29 cellular contexts compared by ENCODE assay signal in the genomic region with DNA sequence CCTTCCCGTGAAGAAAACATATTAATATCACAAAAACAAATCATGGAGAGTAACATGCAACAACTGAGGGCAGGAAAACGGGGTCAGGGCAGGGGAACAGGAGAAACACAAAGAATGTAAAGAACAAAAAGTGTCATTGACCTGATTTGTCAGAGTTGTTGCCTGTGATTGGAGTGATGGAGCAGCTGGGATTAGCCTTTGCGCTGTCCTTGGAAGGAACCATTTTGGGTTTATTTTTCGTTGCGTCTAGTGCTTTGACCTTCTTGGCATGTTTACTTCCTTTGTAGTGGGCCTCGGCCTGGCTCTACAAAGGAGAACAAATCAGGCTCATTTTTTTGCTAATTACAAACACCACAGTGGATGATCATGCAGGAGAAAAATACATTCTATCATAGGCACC.
DNase-seq lines count a peak whose midpoint lies in the region; ATAC-seq, FAIRE-seq and TF ChIP-seq lines count a peak whose summit lies in the region.
"Had no signal": no experiment of that assay in that cellular context is flagged by ENCODE, and none has a peak within 500 bp of the region (broad histone marks: within the 10 kb centered on the region; RNA-seq: fewer than 3 reads in every experiment).

No MANE protein-coding gene starts in this region.

- no peaks in the 10 kb centered on the region for H3K9me1 ChIP-seq in endothelial cell of umbilical vein (replicated peaks; ENCODE audit: control insufficient read depth, extremely low read depth, insufficient read depth, low read length)

- H3K9me3 ChIP-seq in H1 (ENCODE audit: insufficient read depth in 2 of 2, low read depth in 1 of 2, low read length in 1 of 2) (no peaks in the 10 kb centered on the region), endothelial cell of umbilical vein (replicated peaks; ENCODE audit: control insufficient read depth, insufficient read depth, low read length) (no peaks in the 10 kb centered on the region)
- H3K9me3 ChIP-seq: BE2C, BLaER1 had no signal

- CTCF ChIA-PET in H1 (lab: Charles Lee; ENCODE audit: partially characterized antibody) (no interaction called here), endothelial cell of umbilical vein (lab: Charles Lee) (no interaction called here), HEK293T (lab: Yijun Ruan, JAX) (no interaction called here)

- H2BK5ac ChIP-seq in H1 (ENCODE audit: low read depth, low read length), result no peak overlapping the region

- H4K91ac ChIP-seq in H1 (replicated peaks; ENCODE audit: insufficient read length, low read length), result no peak overlapping the region

- dilution Hi-C loops in endothelial cell of umbilical vein (cut with MboI; ENCODE audit: extremely low pct_ligation_motif_present, low sequenced_read_pairs), result no loop called here

- no peak overlapping the region for H3K18ac ChIP-seq in H1 (ENCODE audit: extremely low read depth, low read length)

- 87% methylated on average over 6 of the region's 6 CpGs; no CpG with 5 or more reads in 1 of the 2 experiments for WGBS in H1 (ENCODE audit: extremely low coverage in 1 of 2, insufficient coverage in 1 of 2, insufficient read length in 1 of 2, insufficient replicate concordance in 2 of 2, low coverage in 1 of 2, low lambda C conversion rate in 2 of 2, missing lambda C conversion rate in 1 of 2), 2 experiments

- no peak overlapping the region for H3K14ac ChIP-seq in H1 (ENCODE audit: insufficient read length)

- H2BK15ac ChIP-seq in H1 (ENCODE audit: low read length), result no peak overlapping the region

- POLR2A ChIA-PET in H1 (lab: Charles Lee; ENCODE audit: partially characterized antibody) (no interaction called here), endothelial cell of umbilical vein (lab: Charles Lee) (no interaction called here), HEK293T (lab: Yijun Ruan, JAX) (no interaction called here)

- H3K4me3 ChIP-seq in bronchial epithelial cell (ENCODE audit: low read depth, low read length) (no peak overlapping the region), H1 (ENCODE audit: extremely low read depth in 1 of 4, insufficient read depth in 2 of 4, low read depth in 3 of 4, low read length in 4 of 4) (no peak overlapping the region), endothelial cell of umbilical vein (replicated peaks in 1 of 3; ENCODE audit: insufficient read depth in 1 of 3, low read depth in 1 of 3, low read length in 3 of 3) (no peak overlapping the region)
- H3K4me3 ChIP-seq: BLaER1, GM12878 had no signal

- H3K9ac ChIP-seq in H1 (replicated peaks in 1 of 4; ENCODE audit: extremely low read depth in 1 of 4, low read depth in 3 of 4, low read length in 3 of 4) (no peak overlapping the region), endothelial cell of umbilical vein (replicated peaks; ENCODE audit: extremely low read depth, insufficient read depth, low read length) (no peak overlapping the region)
- H3K9ac ChIP-seq: BLaER1 had no signal

- no peaks in the 10 kb centered on the region for H4K20me1 ChIP-seq in H1 (replicated peaks in 1 of 2; ENCODE audit: control insufficient read depth in 1 of 2, insufficient read depth in 2 of 2, low read length in 2 of 2)
- H4K20me1 ChIP-seq in endothelial cell of umbilical vein (replicated peaks; ENCODE audit: control insufficient read depth, extremely low read depth, insufficient read depth, low read length), result no peaks in the 10 kb centered on the region
- H4K20me1 ChIP-seq: BLaER1 had no signal

- no peaks in the 10 kb centered on the region for H3K4me1 ChIP-seq in H1 (replicated peaks in 1 of 4; ENCODE audit: control insufficient read depth in 3 of 4, insufficient read depth in 4 of 4, low read length in 3 of 4)
- H3K4me1 ChIP-seq in endothelial cell of umbilical vein (ENCODE audit: control insufficient read depth, extremely low read depth, insufficient read depth, low read length), result peaks cover 5% of the 10 kb centered on the region
- H3K4me1 ChIP-seq: BE2C, BLaER1 had no signal

- no peak overlapping the region for H3K4ac ChIP-seq in H1 (replicated peaks; ENCODE audit: insufficient read length, low read depth, low read length)

- TF ChIP-seq EP300 in H1 (IDR thresholded peaks at IDR 0.05; ENCODE audit: borderline replicate concordance in 1 of 2, low read depth in 2 of 2, low read length in 2 of 2), result no peak

- no peak overlapping the region for H4K5ac ChIP-seq in H1 (ENCODE audit: insufficient read length, low read depth, low read length)

- no peaks in the 10 kb centered on the region for H3K79me1 ChIP-seq in H1 (ENCODE audit: low read depth, low read length)

- H3K23me2 ChIP-seq in H1 (ENCODE audit: low read depth, low read length), result no peaks in the 10 kb centered on the region

- ATAC-seq in GM18519 (IDR thresholded peaks at IDR 0.05; ENCODE audit: low FRiP score, unreplicated experiment) (no peak), GM18858 (IDR thresholded peaks at IDR 0.05; ENCODE audit: unreplicated experiment) (no peak)
- ATAC-seq: GM12878 had no signal

- H3K36me3 ChIP-seq in bronchial epithelial cell (ENCODE audit: control insufficient read depth, insufficient read depth, low read length), result no peaks in the 10 kb centered on the region
- H3K36me3 ChIP-seq in H1 (ENCODE audit: control insufficient read depth in 2 of 4, insufficient read depth in 4 of 4, low read length in 3 of 4), result no peaks in the 10 kb centered on the region
- no peaks in the 10 kb centered on the region for H3K36me3 ChIP-seq in endothelial cell of umbilical vein (ENCODE audit: control insufficient read depth in 2 of 2, extremely low read depth in 1 of 2, insufficient read depth in 2 of 2, low read length in 2 of 2)
- H3K36me3 ChIP-seq: BE2C, BLaER1 had no signal

- H3K27me3 ChIP-seq in bronchial epithelial cell (ENCODE audit: control insufficient read depth, insufficient read depth, low read length) (no peaks in the 10 kb centered on the region), H1 (replicated peaks in 1 of 4; ENCODE audit: control insufficient read depth in 3 of 4, extremely low read depth in 1 of 4, insufficient read depth in 3 of 4, low read length in 3 of 4) (no peaks in the 10 kb centered on the region), endothelial cell of umbilical vein (ENCODE audit: control insufficient read depth in 2 of 2, insufficient read depth in 2 of 2, low read length in 2 of 2) (no peaks in the 10 kb centered on the region)
- H3K27me3 ChIP-seq: BE2C, BLaER1 had no signal

- H2AK5ac ChIP-seq in H1 (ENCODE audit: low read depth, low read length), result no peak overlapping the region

- H3K56ac ChIP-seq in H1 (replicated peaks; ENCODE audit: insufficient read length, low read depth, low read length), result no peak overlapping the region

- BruUV-seq in endothelial cell of umbilical vein (replicated peaks; lab: Mats Ljungman, UMichigan), result no TSS peak

- H4K8ac ChIP-seq in H1 (ENCODE audit: extremely low read depth, insufficient read depth, low read length), result no peak overlapping the region

- H3K27ac ChIP-seq in H1 (ENCODE audit: low read depth, low read length) (no peak overlapping the region), endothelial cell of umbilical vein (ENCODE audit: insufficient read depth, low read depth, low read length) (no peak overlapping the region)
- H3K27ac ChIP-seq: BLaER1 had no signal

- H3K79me2 ChIP-seq in H1 (ENCODE audit: control insufficient read depth in 1 of 2, insufficient read depth in 2 of 2, low read length in 2 of 2) (no peaks in the 10 kb centered on the region), endothelial cell of umbilical vein (ENCODE audit: control insufficient read depth, insufficient read depth, low read length) (no peaks in the 10 kb centered on the region)

- H2BK120ac ChIP-seq in H1 (replicated peaks; ENCODE audit: low read depth, low read length), result no peak overlapping the region

- H3K4me2 ChIP-seq in H1 (ENCODE audit: insufficient read depth in 1 of 2, low read depth in 2 of 2, low read length in 2 of 2) (no peak overlapping the region), endothelial cell of umbilical vein (ENCODE audit: insufficient read depth, low read length) (no peak overlapping the region)
- H3K4me2 ChIP-seq: BLaER1 had no signal

- DNase-seq in bronchial epithelial cell (ENCODE audit: low read depth), result no peak
- no peak for DNase-seq in H1 (ENCODE audit: low read depth in 1 of 2, low spot score in 2 of 2)
- DNase-seq in endothelial cell of umbilical vein (ENCODE audit: low read depth, low spot score), result peak; percentile 71
- DNase-seq in lung microvascular endothelial cell (ENCODE audit: low read depth in 2 of 2), result peak; percentile 20 to 60
- DNase-seq in HEK293T (ENCODE audit: extremely low spot score), result no peak
- no peak for DNase-seq in NCI-H1417 treated with DMSO at 0.1 percent for 48 hours (lab: John Stamatoyannopoulos, UW)
- DNase-seq: 8988T; ACHN; BE2C; C1 segment of cervical spinal cord; CD4-positive, alpha-beta memory T cell; CD4-positive, CD25-positive, alpha-beta regulatory T cell; CD8-positive, alpha-beta memory T cell; COR-L47; DMS 273 treated with DMSO at 0.1 percent for 48 hours; DMS153; DMS53; DMS79; DND-41; EL; GDM1 had no signal

- intact Hi-C loops in endothelial cell of umbilical vein (cut with micrococcal nuclease), result no loop called here

- no peak for TF ChIP-seq RAD21 in H1 (IDR thresholded peaks at IDR 0.05 in 1 of 2, conservative IDR thresholded peaks at IDR 0.05 in 1 of 2; ENCODE audit: low read depth in 2 of 2, low read length in 2 of 2)

- H3K23ac ChIP-seq in H1 (ENCODE audit: insufficient read length), result no peak overlapping the region

- no peak overlapping the region for H2BK12ac ChIP-seq in H1 (ENCODE audit: low read depth, low read length)

- TF ChIP-seq POLR2A in H1 (IDR thresholded peaks at IDR 0.05; ENCODE audit: control extremely low read depth in 1 of 2, low read depth in 2 of 2, low read length in 2 of 2) (no peak), endothelial cell of umbilical vein (IDR thresholded peaks at IDR 0.05; ENCODE audit: low read depth, low read length) (no peak)

- H2AFZ ChIP-seq in H1 (ENCODE audit: low read length), result 0 out of 2 replicates have a peak overlapping the region, but pooled peaks have one; percentile 31
- H2AFZ ChIP-seq in endothelial cell of umbilical vein (ENCODE audit: low read depth, low read length), result peak overlapping the region; percentile 13

- FAIRE-seq in bronchial epithelial cell (lab: Jason Lieb, UNC) (peak; percentile 64), H1 (lab: Jason Lieb, UNC) (no peak), endothelial cell of umbilical vein (lab: Jason Lieb, UNC) (no peak)
- FAIRE-seq: A204.1, GM12878, GM12892, GM18507, GM19239 had no signal

- TF ChIP-seq CTCF in bronchial epithelial cell (IDR thresholded peaks at IDR 0.05; ENCODE audit: insufficient read depth, low read length, severe bottlenecking) (no peak), H1 (IDR thresholded peaks at IDR 0.05; ENCODE audit: control extremely low read depth in 1 of 3, insufficient read depth in 1 of 3, low read depth in 1 of 3, low read length in 3 of 3) (no peak), endothelial cell of umbilical vein (IDR thresholded peaks at IDR 0.05; ENCODE audit: extremely low read depth in 1 of 2, insufficient read depth in 1 of 2, low read depth in 1 of 2, low read length in 2 of 2) (no peak)

- H2BK20ac ChIP-seq in H1 (ENCODE audit: low read length), result no peak overlapping the region

TF ChIP-seq in H1, 55 proteins besides CTCF, POLR2A, EP300 and RAD21:
- TF ChIP-seq SP1 (IDR thresholded peaks at IDR 0.05; ENCODE audit: low read depth, low read length), result no peak

TF ChIP-seq in HEK293T, 16 proteins besides CTCF, POLR2A, EP300 and RAD21 (continues in another document):
- no peak for TF ChIP-seq SUZ12 (IDR thresholded peaks at IDR 0.05)
- no peak for TF ChIP-seq TARDBP (IDR thresholded peaks at IDR 0.05)
- TF ChIP-seq ZNF384 (IDR thresholded peaks at IDR 0.05), result no peak

Comparison
In these comparisons a context has a peak if more than half of its experiments do, and no peak if none do; other contexts are left out.
1. DNase-seq: peak in endothelial cell of umbilical vein (single experiment) and lung microvascular endothelial cell (2 of 2); none in bronchial epithelial cell (single experiment), H1 (0 of 2), HEK293T (single experiment) and NCI-H1417 treated with DMSO at 0.1 percent for 48 hours (single experiment).